8 cellular contexts compared by ENCODE assay signal in genomic region chr5:123512631-123513461, GRCh38. TPM values are rescaled to one million over a fixed set of nuclear protein-coding genes. Genes with fewer than 3 reads are reported as not detected.
A peak's percentile ranks its signal among the peaks of the same experiment; 100 is the strongest.
DNase-seq lines count a peak whose midpoint lies in the region; ATAC-seq and TF ChIP-seq lines count a peak whose summit lies in the region.

No MANE protein-coding gene starts in this region.

- H3K9ac ChIP-seq in HUES64 (ENCODE audit: low read depth, low read length): peak overlapping the region; percentile 88

- H3K4me1 ChIP-seq in HUES64 (ENCODE audit: insufficient read depth, low read length): peaks cover 55% of the 10 kb centered on the region

- H3K9me3 Mint-ChIP-seq in WTC11 (no peaks in the 10 kb centered on the region), chondrocyte (ENCODE audit: low read depth) (no peaks in the 10 kb centered on the region)

- TF ChIP-seq CTCF in WTC11 (IDR thresholded peaks at IDR 0.05): no peak
- no peak for TF ChIP-seq CTCF in chondrocyte (IDR thresholded peaks at IDR 0.05)

- no peaks in the 10 kb centered on the region for H3K27me3 Mint-ChIP-seq in WTC11 (ENCODE audit: low read depth)
- H3K27me3 Mint-ChIP-seq in chondrocyte (ENCODE audit: low read depth): no peaks in the 10 kb centered on the region

- H3K4me3 Mint-ChIP-seq in WTC11: peak overlapping the region; percentile 91
- peak overlapping the region; percentile 91 for H3K4me3 Mint-ChIP-seq in chondrocyte (ENCODE audit: unreplicated experiment)

- WGBS in HUES64: under 1% methylated on average over 38 of the region's 46 CpGs

- peaks cover 41% of the 10 kb centered on the region for H3K4me1 Mint-ChIP-seq in WTC11
- peaks cover 38% of the 10 kb centered on the region for H3K4me1 Mint-ChIP-seq in chondrocyte (ENCODE audit: low read depth)

- no peaks in the 10 kb centered on the region for H3K36me3 ChIP-seq in HUES64 (ENCODE audit: insufficient read depth, low read length)

- DNase-seq in Caki2 (ENCODE audit: low read depth): peak; percentile 41
- peak; percentile 35 for DNase-seq in WTC11 (ENCODE audit: low spot score)
- DNase-seq in chondrocyte (ENCODE audit: low spot score): peak; percentile 91
- DNase-seq in left kidney (ENCODE audit: low read depth, low spot score): peak; percentile 83
- DNase-seq in stimulated activated CD4-positive, alpha-beta T cell treated with anti-CD3 and anti-CD28 coated beads, Interleukin-2, amount 100 ng/mL, for 4 hours (ENCODE audit: low read depth): peak; percentile 7
- no peak for DNase-seq in AML-193 (lab: John Stamatoyannopoulos, UW)

- POLR2A ChIA-PET in WTC11 (lab: Charles Lee): interaction anchor here (0.6 to 0.7 kb wide), 2 partner anchors 45 to 90 kb away, joined by 3 to 4 read pairs; partner anchors contain the start of gene CEP120

- CTCF ChIA-PET in WTC11 (lab: Charles Lee): interaction anchor here (2.0 kb wide), 1 partner anchor 90 kb away, joined by 7 read pairs; the partner anchor contains the start of gene CEP120

- in situ Hi-C loops in Caki2 (cut with HindIII; ENCODE audit: low pct_unique_long_range_greater_than_20kb, low sequenced_read_pairs): no loop called here

- no peaks in the 10 kb centered on the region for H3K27me3 ChIP-seq in HUES64 (ENCODE audit: insufficient read depth, low read length)

- H3K27ac Mint-ChIP-seq in WTC11 (peak overlapping the region; percentile 64), chondrocyte (ENCODE audit: unreplicated experiment) (peak overlapping the region; percentile 87)

- peak overlapping the region; percentile 90; the same call in 1 of the 2 replicates for H3K27ac ChIP-seq in HUES64 (ENCODE audit: low read depth, low read length)

- H3K36me3 Mint-ChIP-seq in WTC11 (no peaks in the 10 kb centered on the region), chondrocyte (ENCODE audit: low read depth) (no peaks in the 10 kb centered on the region)

- peak overlapping the region; percentile 95 for H3K4me3 ChIP-seq in HUES64 (ENCODE audit: low read length)

- no peaks in the 10 kb centered on the region for H3K9me3 ChIP-seq in HUES64 (ENCODE audit: insufficient read depth, low read depth, low read length)

- peak; percentile 30 for ATAC-seq in GM21447 (IDR thresholded peaks at IDR 0.05; ENCODE audit: unreplicated experiment)
- peak; percentile 8 for ATAC-seq in WTC11

TF ChIP-seq in WTC11, 78 proteins besides CTCF, POLR2A, EP300 and RAD21:
- TF ChIP-seq, protein P1, sequence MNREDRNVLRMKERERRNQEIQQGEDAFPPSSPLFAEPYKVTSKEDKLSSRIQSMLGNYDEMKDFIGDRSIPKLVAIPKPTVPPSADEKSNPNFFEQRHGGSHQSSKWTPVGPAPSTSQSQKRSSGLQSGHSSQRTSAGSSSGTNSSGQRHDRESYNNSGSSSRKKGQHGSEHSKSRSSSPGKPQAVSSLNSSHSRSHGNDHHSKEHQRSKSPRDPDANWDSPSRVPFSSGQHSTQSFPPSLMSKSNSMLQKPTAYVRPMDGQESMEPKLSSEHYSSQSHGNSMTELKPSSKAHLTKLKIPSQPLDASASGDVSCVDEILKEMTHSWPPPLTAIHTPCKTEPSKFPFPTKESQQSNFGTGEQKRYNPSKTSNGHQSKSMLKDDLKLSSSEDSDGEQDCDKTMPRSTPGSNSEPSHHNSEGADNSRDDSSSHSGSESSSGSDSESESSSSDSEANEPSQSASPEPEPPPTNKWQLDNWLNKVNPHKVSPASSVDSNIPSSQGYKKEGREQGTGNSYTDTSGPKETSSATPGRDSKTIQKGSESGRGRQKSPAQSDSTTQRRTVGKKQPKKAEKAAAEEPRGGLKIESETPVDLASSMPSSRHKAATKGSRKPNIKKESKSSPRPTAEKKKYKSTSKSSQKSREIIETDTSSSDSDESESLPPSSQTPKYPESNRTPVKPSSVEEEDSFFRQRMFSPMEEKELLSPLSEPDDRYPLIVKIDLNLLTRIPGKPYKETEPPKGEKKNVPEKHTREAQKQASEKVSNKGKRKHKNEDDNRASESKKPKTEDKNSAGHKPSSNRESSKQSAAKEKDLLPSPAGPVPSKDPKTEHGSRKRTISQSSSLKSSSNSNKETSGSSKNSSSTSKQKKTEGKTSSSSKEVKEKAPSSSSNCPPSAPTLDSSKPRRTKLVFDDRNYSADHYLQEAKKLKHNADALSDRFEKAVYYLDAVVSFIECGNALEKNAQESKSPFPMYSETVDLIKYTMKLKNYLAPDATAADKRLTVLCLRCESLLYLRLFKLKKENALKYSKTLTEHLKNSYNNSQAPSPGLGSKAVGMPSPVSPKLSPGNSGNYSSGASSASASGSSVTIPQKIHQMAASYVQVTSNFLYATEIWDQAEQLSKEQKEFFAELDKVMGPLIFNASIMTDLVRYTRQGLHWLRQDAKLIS (CRISPR knock-in tag; IDR thresholded peaks at IDR 0.05; ENCODE audit: borderline replicate concordance): no peak
- no peak for TF ChIP-seq ZNF219 (CRISPR knock-in tag; IDR thresholded peaks at IDR 0.05; ENCODE audit: borderline replicate concordance)
- TF ChIP-seq, protein P2, sequence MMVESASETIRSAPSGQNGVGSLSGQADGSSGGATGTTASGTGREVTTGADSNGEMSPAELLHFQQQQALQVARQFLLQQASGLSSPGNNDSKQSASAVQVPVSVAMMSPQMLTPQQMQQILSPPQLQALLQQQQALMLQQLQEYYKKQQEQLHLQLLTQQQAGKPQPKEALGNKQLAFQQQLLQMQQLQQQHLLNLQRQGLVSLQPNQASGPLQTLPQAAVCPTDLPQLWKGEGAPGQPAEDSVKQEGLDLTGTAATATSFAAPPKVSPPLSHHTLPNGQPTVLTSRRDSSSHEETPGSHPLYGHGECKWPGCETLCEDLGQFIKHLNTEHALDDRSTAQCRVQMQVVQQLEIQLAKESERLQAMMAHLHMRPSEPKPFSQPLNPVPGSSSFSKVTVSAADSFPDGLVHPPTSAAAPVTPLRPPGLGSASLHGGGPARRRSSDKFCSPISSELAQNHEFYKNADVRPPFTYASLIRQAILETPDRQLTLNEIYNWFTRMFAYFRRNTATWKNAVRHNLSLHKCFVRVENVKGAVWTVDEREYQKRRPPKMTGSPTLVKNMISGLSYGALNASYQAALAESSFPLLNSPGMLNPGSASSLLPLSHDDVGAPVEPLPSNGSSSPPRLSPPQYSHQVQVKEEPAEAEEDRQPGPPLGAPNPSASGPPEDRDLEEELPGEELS (CRISPR knock-in tag; IDR thresholded peaks at IDR 0.05): no peak
- no peak for TF ChIP-seq AR (CRISPR knock-in tag; IDR thresholded peaks at IDR 0.05)
- no peak for TF ChIP-seq ZMAT4 (CRISPR knock-in tag; IDR thresholded peaks at IDR 0.05)
- no peak for TF ChIP-seq GTF2I (CRISPR knock-in tag; conservative IDR thresholded peaks at IDR 0.05)
- no peak for TF ChIP-seq SOX15 (CRISPR knock-in tag; IDR thresholded peaks at IDR 0.05)
- no peak for TF ChIP-seq NR3C1 (CRISPR knock-in tag; conservative IDR thresholded peaks at IDR 0.05; ENCODE audit: low read depth)
- TF ChIP-seq ETV6 (CRISPR knock-in tag; IDR thresholded peaks at IDR 0.05): no peak
- no peak for TF ChIP-seq TEAD4 (CRISPR knock-in tag; IDR thresholded peaks at IDR 0.05)
- no peak for TF ChIP-seq ELF4 (CRISPR knock-in tag; IDR thresholded peaks at IDR 0.05; ENCODE audit: low read depth)
- no peak for TF ChIP-seq SMAD3 (CRISPR knock-in tag; IDR thresholded peaks at IDR 0.05; ENCODE audit: borderline replicate concordance)
- no peak for TF ChIP-seq RELA (CRISPR knock-in tag; IDR thresholded peaks at IDR 0.05; ENCODE audit: borderline replicate concordance)
- TF ChIP-seq NR1H2 (CRISPR knock-in tag; IDR thresholded peaks at IDR 0.05): no peak
- TF ChIP-seq ZNF138 (CRISPR knock-in tag; conservative IDR thresholded peaks at IDR 0.05): no peak
- no peak for TF ChIP-seq HMGA2 (CRISPR knock-in tag; IDR thresholded peaks at IDR 0.05)

RNA-seq across cellular contexts. Expression of gene CSNK1G3, which starts 0.9 kb away (rescaled TPM):
- total RNA-seq in Caki2 (2014; rRNA removed; shearing (Covaris generic); ENCODE audit: low replicate concordance): 18.1 and 20.2 TPM in 2 replicates
- polyA plus RNA-seq in HUES64 (2013, experiment 1 of 2): 38.2 TPM
- polyA plus RNA-seq in HUES64 (2013, experiment 2 of 2): 35.4 TPM
- total RNA-seq in WTC11 (2021): 50.6 to 53.1 TPM (median 51.2 TPM) in 3 replicates
- total RNA-seq in chondrocyte: 39.4 to 46.6 TPM (median 42.2 TPM) in 3 replicates

Comparison
In these comparisons a context has a peak if more than half of its experiments do, and no peak if none do; other contexts are left out.
1. DNase-seq: peak in Caki2 (single experiment), WTC11 (single experiment), chondrocyte (single experiment), left kidney (single experiment) and stimulated activated CD4-positive, alpha-beta T cell treated with anti-CD3 and anti-CD28 coated beads, Interleukin-2, amount 100 ng/mL, for 4 hours (single experiment); none in AML-193 (0 of 2).